In genomic region chr12:68042212-68042699, GRCh38 we compare ENCODE assay signal across 10 cellular contexts. TPM values are rescaled to one million over a fixed set of nuclear protein-coding genes. Genes with fewer than 3 reads are reported as not detected.
A peak's percentile ranks its signal among the peaks of the same experiment; 100 is the strongest.
DNase-seq lines count a peak whose midpoint lies in the region; ATAC-seq and TF ChIP-seq lines count a peak whose summit lies in the region.
"Had no signal": no experiment of that assay in that cellular context is flagged by ENCODE, and none has a peak within 500 bp of the region (broad histone marks: within the 10 kb centered on the region; RNA-seq: fewer than 3 reads in every experiment).

No MANE protein-coding gene starts in this region.

- peak; percentile 44 to 75 (median 68) for DNase-seq in NCI-H1417 (lab: John Stamatoyannopoulos, UW)
- DNase-seq in NCI-H1417 treated with DMSO at 0.1 percent for 48 hours (lab: John Stamatoyannopoulos, UW): no peak
- peak in 1 of 2 donors; percentile 69 for DNase-seq in breast epithelium (ENCODE audit: low spot score in 2 of 2)
- DNase-seq in stimulated activated CD8-positive, alpha-beta memory T cell treated with anti-CD3 and anti-CD28 coated beads, Interleukin-7, amount 100 ng/mL, for 4 hours (ENCODE audit: low read depth in 2 of 2): peak; percentile 30 to 31
- no peak for DNase-seq in head of caudate nucleus
- DNase-seq in activated effector memory CD4-positive, alpha-beta T cell treated with Interleukin-2 at 50 U/mL for 16 hours: no peak
- DNase-seq: naive thymus-derived CD8-positive, alpha-beta T cell had no signal

- TF ChIP-seq CTCF in breast epithelium (IDR thresholded peaks at IDR 0.05): no peak

- no peak overlapping the region for H3K4me3 ChIP-seq in breast epithelium
- H3K4me3 ChIP-seq: A549 had no signal

- no peak for TF ChIP-seq EP300 in Ishikawa (IDR thresholded peaks at IDR 0.05; ENCODE audit: borderline replicate concordance)

- H3K9me3 ChIP-seq in breast epithelium: no peaks in the 10 kb centered on the region
- H3K9me3 ChIP-seq: A549 had no signal

- no peak for TF ChIP-seq POLR2A in breast epithelium (IDR thresholded peaks at IDR 0.05)

- no peaks in the 10 kb centered on the region for H3K4me1 ChIP-seq in breast epithelium
- H3K4me1 ChIP-seq: A549 had no signal

- H3K36me3 ChIP-seq in breast epithelium: no peaks in the 10 kb centered on the region

- no peaks in the 10 kb centered on the region for H3K27me3 ChIP-seq in breast epithelium

- peak overlapping the region; percentile 64 for H3K27ac ChIP-seq in breast epithelium
- H3K27ac ChIP-seq: A549 had no signal

- 0 out of 2 replicates have a peak, but pooled peaks have one; percentile 1 for TF ChIP-seq RAD21 in Ishikawa (IDR thresholded peaks at IDR 0.05; ENCODE audit: low read depth)

- intact Hi-C loops in breast epithelium (cut with DNase I; ENCODE audit: low total_unique reads) (no loop called here), head of caudate nucleus (cut with DNase I) (loop anchor here (5.0 to 10.0 kb wide), 2 partner anchors 183 to 275 kb away; partner anchors contain the start of gene IL26)

- ATAC-seq in GM21528 (IDR thresholded peaks at IDR 0.05; ENCODE audit: low FRiP score, unreplicated experiment): peak; percentile 81
- ATAC-seq: A549 had no signal

TF ChIP-seq in Ishikawa, 13 proteins besides CTCF, POLR2A, EP300 and RAD21:
- TF ChIP-seq TCF12 (IDR thresholded peaks at IDR 0.05; ENCODE audit: low read depth) (no peak), REST (IDR thresholded peaks at IDR 0.05; ENCODE audit: low read depth) (no peak), YY1 (IDR thresholded peaks at IDR 0.05; ENCODE audit: low read depth) (no peak), USF1 (IDR thresholded peaks at IDR 0.05) (no peak), CREB1 (IDR thresholded peaks at IDR 0.05; ENCODE audit: low read depth) (no peak)

RNA-seq across cellular contexts. Expression of gene IFNG-AS1, which starts 53.0 kb away (rescaled TPM):
- total RNA-seq in breast epithelium: under 1 TPM in 1 of 3 donors, not detected in 2; 0.16 TPM

Comparison
In these comparisons a context has a peak if more than half of its experiments do, and no peak if none do; other contexts are left out.
1. DNase-seq: peak in NCI-H1417 (3 of 3) and stimulated activated CD8-positive, alpha-beta memory T cell treated with anti-CD3 and anti-CD28 coated beads, Interleukin-7, amount 100 ng/mL, for 4 hours (2 of 2); none in NCI-H1417 treated with DMSO at 0.1 percent for 48 hours (single experiment), head of caudate nucleus (0 of 42) and activated effector memory CD4-positive, alpha-beta T cell treated with Interleukin-2 at 50 U/mL for 16 hours (single experiment).